In the genomic region with DNA sequence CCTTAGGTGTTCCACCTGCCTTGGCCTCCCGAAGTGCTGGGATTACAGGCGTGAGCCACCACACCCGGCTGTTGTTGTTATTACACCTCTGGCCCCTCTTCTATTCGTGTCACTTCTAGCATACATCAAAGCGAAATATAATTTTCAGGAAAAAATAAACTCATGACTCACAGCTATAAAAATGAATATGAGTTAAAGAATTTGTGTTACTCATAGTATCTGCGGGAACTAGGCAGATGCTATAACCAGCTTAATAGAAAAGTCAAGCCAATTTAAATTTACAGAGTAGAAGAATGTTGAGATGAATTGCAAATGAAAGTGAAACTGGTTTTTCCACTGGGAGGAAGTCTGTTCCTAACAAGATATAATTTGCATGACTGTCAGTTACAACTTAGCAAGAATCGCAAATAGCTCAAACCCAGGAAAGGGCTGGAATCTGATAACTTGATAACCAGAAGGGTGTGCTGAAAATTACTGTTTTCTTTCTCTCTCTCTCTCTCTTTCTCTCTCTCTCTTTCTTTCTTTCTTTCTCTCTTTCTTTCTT, we compare ENCODE assay signal across 9 cellular contexts. TPM values are rescaled to one million over a fixed set of nuclear protein-coding genes. Genes with fewer than 3 reads are reported as not detected.
A peak's percentile ranks its signal among the peaks of the same experiment; 100 is the strongest.
DNase-seq lines count a peak whose midpoint lies in the region; ATAC-seq, FAIRE-seq and TF ChIP-seq lines count a peak whose summit lies in the region.
"Had no signal": no experiment of that assay in that cellular context is flagged by ENCODE, and none has a peak within 500 bp of the region (broad histone marks: within the 10 kb centered on the region; RNA-seq: fewer than 3 reads in every experiment).

No MANE protein-coding gene starts in this region.

- no peak for FAIRE-seq in GM12878 (lab: Jason Lieb, UNC)

- no peak overlapping the region for H2AFZ ChIP-seq in GM12878 (ENCODE audit: control insufficient read depth, low read depth, low read length)

- H3K4me3 ChIP-seq in NB4 (ENCODE audit: low read depth, low read length) (peak overlapping the region; percentile 62), GM12878 (no peak overlapping the region), neutrophil (ENCODE audit: low read depth in 1 of 2, low read length in 1 of 2) (peak overlapping the region; percentile 46 to 55)

- H3K27ac ChIP-seq in GM12878 (ENCODE audit: control insufficient read depth, insufficient read depth) (no peak overlapping the region), neutrophil (peak overlapping the region; percentile 71)

- H4K20me1 ChIP-seq in GM12878 (ENCODE audit: control insufficient read depth, insufficient read depth) = no peaks in the 10 kb centered on the region

- no peak for TF ChIP-seq POLR2A in NB4 (IDR thresholded peaks at IDR 0.05; ENCODE audit: extremely low read depth, insufficient read length)
- no peak for TF ChIP-seq POLR2A in GM12878 (IDR thresholded peaks at IDR 0.05; ENCODE audit: low read depth, low read length)

- H3K9me3 ChIP-seq in GM12878 (replicated peaks; ENCODE audit: control insufficient read depth, insufficient read depth, low read length) (no peaks in the 10 kb centered on the region), neutrophil (no peaks in the 10 kb centered on the region)

- ATAC-seq in GM12878 (no peak), HG02981 (IDR thresholded peaks at IDR 0.05; ENCODE audit: unreplicated experiment) (no peak)

- SMC1A ChIA-PET in GM12878 (lab: Charles Lee; ENCODE audit: uncharacterized antibody, unreplicated experiment) = interaction anchor here (0.9 kb wide), 1 partner anchor 9 kb away, joined by 3 read pairs; no protein-coding TSS in a partner anchor

- no peak for TF ChIP-seq RAD21 in GM12878 (IDR thresholded peaks at IDR 0.05; ENCODE audit: insufficient read depth, low read depth, low read length)

- peak; percentile 9 for DNase-seq in GM03348 (ENCODE audit: low spot score)
- DNase-seq in NB4 (ENCODE audit: low read depth) = peak; percentile 56
- DNase-seq in GM12878 (ENCODE audit: low read depth, low spot score) = no peak
- DNase-seq in posterior cingulate gyrus = no peak
- no peak for DNase-seq in HuH-7.5 (ENCODE audit: low spot score)
- no peak for DNase-seq in GM13977 (ENCODE audit: low spot score)

- peak overlapping the region; percentile 42; the same call in 1 of the 2 replicates for H3K4me2 ChIP-seq in GM12878 (ENCODE audit: control insufficient read depth, insufficient read depth)

- RAD21 ChIA-PET in GM12878 (lab: Charles Lee; ENCODE audit: unreplicated experiment) = no interaction called here

- WGBS in GM12878 (ENCODE audit: insufficient coverage, insufficient replicate concordance, low lambda C conversion rate, missing lambda C conversion rate) = 7% methylated on average over 7 of the region's 7 CpGs

- intact Hi-C loops in GM12878 (cut with micrococcal nuclease; ENCODE audit: unreplicated experiment) = no loop called here
- intact Hi-C loops in posterior cingulate gyrus (cut with DNase I) = no loop called here

- BruUV-seq in GM12878 (replicated peaks; lab: Mats Ljungman, UMichigan) = no TSS peak

- no peak for TF ChIP-seq CTCF in NB4 (IDR thresholded peaks at IDR 0.05; ENCODE audit: low read depth, low read length)
- no peak for TF ChIP-seq CTCF in GM12878 (IDR thresholded peaks at IDR 0.05 in 2 of 3, conservative IDR thresholded peaks at IDR 0.05 in 1 of 3; ENCODE audit: control insufficient read depth in 2 of 3, extremely low read depth in 1 of 3, insufficient read depth in 1 of 3, low read depth in 3 of 3, low read length in 3 of 3)
- TF ChIP-seq CTCF in neutrophil (IDR thresholded peaks at IDR 0.05) = no peak
- TF ChIP-seq CTCF in GM13977 (IDR thresholded peaks at IDR 0.05; ENCODE audit: extremely low read depth, insufficient read depth, missing control alignments) = no peak

- H3K36me3 ChIP-seq in GM12878 (ENCODE audit: control insufficient read depth in 2 of 2, insufficient read depth in 2 of 2, low read length in 1 of 2) (no peaks in the 10 kb centered on the region), neutrophil (no peaks in the 10 kb centered on the region)

- H3K9ac ChIP-seq in GM12878 (ENCODE audit: control insufficient read depth, insufficient read depth, low read length) = no peak overlapping the region

- TF ChIP-seq EP300 in GM12878 (IDR thresholded peaks at IDR 0.05; ENCODE audit: borderline replicate concordance in 1 of 2, control insufficient read depth in 1 of 2, low read depth in 2 of 2, low read length in 2 of 2) = no peak

- POLR2A ChIA-PET in GM12878 (lab: Charles Lee) = no interaction called here

- CTCF ChIA-PET in GM12878 (lab: Yijun Ruan, JAX) = interaction anchor here (1.0 kb wide), 1 partner anchor 39 kb away, joined by 3 read pairs; no protein-coding TSS in a partner anchor

- in situ Hi-C loops in GM12878 (cut with MboI) (no loop called here), GM13977 (cut with MboI; ENCODE audit: low pct_unique_long_range_greater_than_20kb, low sequenced_read_pairs, unreplicated experiment) (no loop called here)

- H3K27me3 ChIP-seq in GM12878 (replicated peaks in 1 of 2; ENCODE audit: control insufficient read depth in 2 of 2, insufficient read depth in 2 of 2, low read length in 1 of 2) (no peaks in the 10 kb centered on the region), neutrophil (no peaks in the 10 kb centered on the region)

- no peaks in the 10 kb centered on the region for H3K79me2 ChIP-seq in GM12878 (ENCODE audit: control insufficient read depth, insufficient read depth, low read length)

- H3K4me1 ChIP-seq in GM12878 (ENCODE audit: control insufficient read depth, insufficient read depth, low read length) = no peaks in the 10 kb centered on the region
- H3K4me1 ChIP-seq in neutrophil (ENCODE audit: control insufficient read depth in 1 of 2, insufficient read depth in 1 of 2, low read depth in 1 of 2, low read length in 1 of 2) = no peaks in the 10 kb centered on the region

RNA-seq across cellular contexts. Expression of a gene that starts 11.2 kb away (rescaled TPM):
- total RNA-seq in GM12878 (2013; cell fraction: nucleolus; rRNA removed) = not detected in 2 replicates
- not detected in 2 replicates for total RNA-seq in GM12878 (2014; rRNA removed)
- total RNA-seq in GM12878 (2014; rRNA removed; fragmentation: Illumina TruSeq; extraction: Trizol) = not detected in 2 replicates
- not detected in 2 replicates for total RNA-seq in GM12878 (2021)
- not detected for polyA plus RNA-seq in GM12878 (2011; ENCODE audit: low read depth)
- polyA plus RNA-seq in GM12878 (2011; rRNA removed) = not detected in 2 replicates
- not detected in 2 replicates for polyA plus RNA-seq in GM12878 (2011; cell fraction: cytosol; rRNA removed)
- polyA plus RNA-seq in GM12878 (2011; cell fraction: nucleus; rRNA removed) = not detected in 2 replicates
- polyA plus RNA-seq in GM12878 (2012) = not detected in 2 replicates
- polyA plus RNA-seq in GM12878 (2014; fragmentation: Illumina TruSeq; extraction: Trizol) = not detected in 2 replicates
- polyA plus RNA-seq in GM12878 (2014; fragmentation: Nextera tagmentation; extraction: Ambion mirVana) = not detected
- not detected in 2 replicates for polyA plus RNA-seq in GM12878 (2014; rRNA removed)
- polyA plus RNA-seq in GM12878 (2016; fragmentation: Nextera tagmentation; extraction: Ambion mirVana) = not detected
- not detected in 2 replicates for polyA minus RNA-seq in GM12878 (2011; rRNA and poly(A)+ RNA removed)
- polyA minus RNA-seq in GM12878 (2011; cell fraction: cytosol; rRNA and poly(A)+ RNA removed) = not detected in 2 replicates
- polyA minus RNA-seq in GM12878 (2011; cell fraction: nucleus; rRNA and poly(A)+ RNA removed) = not detected in 2 replicates

RNA-seq across cellular contexts. Expression of a gene that starts 13.5 kb away (rescaled TPM):
- not detected in 2 replicates for total RNA-seq in GM12878 (2013; cell fraction: nucleolus; rRNA removed)
- total RNA-seq in GM12878 (2014; rRNA removed) (0.11 TPM in 1 of 2 replicates, not detected in the other), GM12878 (2014; rRNA removed; fragmentation: Illumina TruSeq; extraction: Trizol) (not detected in 2 replicates), GM12878 (2021) (not detected in 2 replicates)
- not detected for polyA plus RNA-seq in GM12878 (2011; ENCODE audit: low read depth)
- polyA plus RNA-seq in GM12878 (2011; rRNA removed) (not detected in 2 replicates), GM12878 (2014; fragmentation: Illumina TruSeq; extraction: Trizol) (not detected in 2 replicates), GM12878 (2014; fragmentation: Nextera tagmentation; extraction: Ambion mirVana) (not detected), GM12878 (2014; rRNA removed) (not detected in 2 replicates), GM12878 (2016; fragmentation: Nextera tagmentation; extraction: Ambion mirVana) (not detected)
- not detected in 2 replicates for polyA plus RNA-seq in GM12878 (2011; cell fraction: cytosol; rRNA removed)
- not detected in 2 replicates for polyA plus RNA-seq in GM12878 (2011; cell fraction: nucleus; rRNA removed)
- not detected in 2 replicates for polyA plus RNA-seq in GM12878 (2012)
- polyA minus RNA-seq in GM12878 (2011; rRNA and poly(A)+ RNA removed) = not detected in 2 replicates
- not detected in 2 replicates for polyA minus RNA-seq in GM12878 (2011; cell fraction: cytosol; rRNA and poly(A)+ RNA removed)
- not detected in 2 replicates for polyA minus RNA-seq in GM12878 (2011; cell fraction: nucleus; rRNA and poly(A)+ RNA removed)
- total RNA-seq: urinary bladder had no signal
- polyA plus RNA-seq: urinary bladder had no signal

RNA-seq across cellular contexts. Expression of a gene that starts 18.1 kb away (rescaled TPM):
- total RNA-seq in GM12878 (2013; cell fraction: nucleolus; rRNA removed) = not detected in 2 replicates
- total RNA-seq in GM12878 (2014; rRNA removed) = not detected in 2 replicates
- not detected in 2 replicates for total RNA-seq in GM12878 (2014; rRNA removed; fragmentation: Illumina TruSeq; extraction: Trizol)
- not detected in 2 replicates for total RNA-seq in GM12878 (2021)
- polyA plus RNA-seq in GM12878 (2011; ENCODE audit: low read depth) = not detected
- polyA plus RNA-seq in GM12878 (2011; rRNA removed) = not detected in 2 replicates
- not detected in 2 replicates for polyA plus RNA-seq in GM12878 (2011; cell fraction: cytosol; rRNA removed)
- not detected in 2 replicates for polyA plus RNA-seq in GM12878 (2011; cell fraction: nucleus; rRNA removed)
- polyA plus RNA-seq in GM12878 (2012) = not detected in 2 replicates
- not detected in 2 replicates for polyA plus RNA-seq in GM12878 (2014; fragmentation: Illumina TruSeq; extraction: Trizol)
- polyA plus RNA-seq in GM12878 (2014; fragmentation: Nextera tagmentation; extraction: Ambion mirVana) = not detected
- polyA plus RNA-seq in GM12878 (2014; rRNA removed) = not detected in 2 replicates
- not detected for polyA plus RNA-seq in GM12878 (2016; fragmentation: Nextera tagmentation; extraction: Ambion mirVana)
- polyA minus RNA-seq in GM12878 (2011; rRNA and poly(A)+ RNA removed) = not detected in 2 replicates
- polyA minus RNA-seq in GM12878 (2011; cell fraction: cytosol; rRNA and poly(A)+ RNA removed) = not detected in 2 replicates
- polyA minus RNA-seq in GM12878 (2011; cell fraction: nucleus; rRNA and poly(A)+ RNA removed) = not detected in 2 replicates
- total RNA-seq: urinary bladder had no signal
- polyA plus RNA-seq: urinary bladder had no signal

RNA-seq across cellular contexts. Expression of a gene that starts 42.1 kb away (rescaled TPM):
- total RNA-seq in GM12878 (2013; cell fraction: nucleolus; rRNA removed) = 1.1 and 1.6 TPM in 2 replicates
- total RNA-seq in GM12878 (2014; rRNA removed) (0.11 TPM in 1 of 2 replicates, not detected in the other), GM12878 (2014; rRNA removed; fragmentation: Illumina TruSeq; extraction: Trizol) (not detected in 2 replicates), GM12878 (2021) (not detected in 2 replicates)
- polyA plus RNA-seq in GM12878 (2011; ENCODE audit: low read depth) = not detected
- polyA plus RNA-seq in GM12878 (2011; rRNA removed) (not detected in 2 replicates), GM12878 (2014; fragmentation: Illumina TruSeq; extraction: Trizol) (not detected in 2 replicates), GM12878 (2014; fragmentation: Nextera tagmentation; extraction: Ambion mirVana) (not detected), GM12878 (2014; rRNA removed) (not detected in 2 replicates), GM12878 (2016; fragmentation: Nextera tagmentation; extraction: Ambion mirVana) (not detected)
- not detected in 2 replicates for polyA plus RNA-seq in GM12878 (2011; cell fraction: cytosol; rRNA removed)
- polyA plus RNA-seq in GM12878 (2011; cell fraction: nucleus; rRNA removed) = not detected in 2 replicates
- polyA plus RNA-seq in GM12878 (2012) = not detected in 2 replicates
- 2.1 and 2.5 TPM in 2 replicates for polyA minus RNA-seq in GM12878 (2011; rRNA and poly(A)+ RNA removed)
- polyA minus RNA-seq in GM12878 (2011; cell fraction: cytosol; rRNA and poly(A)+ RNA removed) = not detected in 2 replicates
- polyA minus RNA-seq in GM12878 (2011; cell fraction: nucleus; rRNA and poly(A)+ RNA removed) = 1.2 and 1.9 TPM in 2 replicates
- polyA plus RNA-seq: urinary bladder had no signal

RNA-seq across cellular contexts. Expression of a gene that starts 49.6 kb away (rescaled TPM):
- total RNA-seq in GM12878 (2013; cell fraction: nucleolus; rRNA removed) = not detected in 2 replicates
- total RNA-seq in GM12878 (2014; rRNA removed) (not detected in 2 replicates), GM12878 (2014; rRNA removed; fragmentation: Illumina TruSeq; extraction: Trizol) (not detected in 2 replicates), GM12878 (2021) (not detected in 2 replicates)
- polyA plus RNA-seq in GM12878 (2011; ENCODE audit: low read depth) = not detected
- polyA plus RNA-seq in GM12878 (2011; rRNA removed) (not detected in 2 replicates), GM12878 (2014; fragmentation: Illumina TruSeq; extraction: Trizol) (not detected in 2 replicates), GM12878 (2014; fragmentation: Nextera tagmentation; extraction: Ambion mirVana) (not detected), GM12878 (2014; rRNA removed) (not detected in 2 replicates), GM12878 (2016; fragmentation: Nextera tagmentation; extraction: Ambion mirVana) (not detected)
- not detected in 2 replicates for polyA plus RNA-seq in GM12878 (2011; cell fraction: cytosol; rRNA removed)
- not detected in 2 replicates for polyA plus RNA-seq in GM12878 (2011; cell fraction: nucleus; rRNA removed)
- polyA plus RNA-seq in GM12878 (2012) = not detected in 2 replicates
- polyA minus RNA-seq in GM12878 (2011; rRNA and poly(A)+ RNA removed) = not detected in 2 replicates
- polyA minus RNA-seq in GM12878 (2011; cell fraction: cytosol; rRNA and poly(A)+ RNA removed) = not detected in 2 replicates
- polyA minus RNA-seq in GM12878 (2011; cell fraction: nucleus; rRNA and poly(A)+ RNA removed) = not detected in 2 replicates

Comparison
In these comparisons a context has a peak if more than half of its experiments do, and no peak if none do; other contexts are left out.
1. DNase-seq: peak in GM03348 (single experiment) and NB4 (single experiment); none in GM12878 (single experiment), posterior cingulate gyrus (0 of 10), HuH-7.5 (single experiment) and GM13977 (single experiment).